Comparison of ENCODE assay signal across 20 cellular contexts in genomic region chr3:154144825-154145465, GRCh38. TPM values are rescaled to one million over a fixed set of nuclear protein-coding genes. Genes with fewer than 3 reads are reported as not detected.
DNase-seq lines count a peak whose midpoint lies in the region; ATAC-seq and TF ChIP-seq lines count a peak whose summit lies in the region.
"Had no signal": no experiment of that assay in that cellular context is flagged by ENCODE, and none has a peak within 500 bp of the region (broad histone marks: within the 10 kb centered on the region; RNA-seq: fewer than 3 reads in every experiment).

No MANE protein-coding gene starts in this region.

- TF ChIP-seq POLR2A in breast epithelium (IDR thresholded peaks at IDR 0.05) (no peak), thyroid gland (IDR thresholded peaks at IDR 0.05) (no peak)

- intact Hi-C loops in breast epithelium (cut with DNase I; ENCODE audit: low total_unique reads) (no loop called here), thyroid gland (cut with DNase I) (no loop called here)

- H3K27ac ChIP-seq in breast epithelium (no peak overlapping the region), thyroid gland (no peak overlapping the region)
- H3K27ac ChIP-seq: RWPE1, SJSA1 had no signal

- H3K4me1 ChIP-seq in breast epithelium = no peaks in the 10 kb centered on the region
- H3K4me1 ChIP-seq in thyroid gland = no peaks in the 10 kb centered on the region
- H3K4me1 ChIP-seq: SJSA1 had no signal

- DNase-seq in NCI-H510A treated with DMSO at 0.1 percent for 48 hours (lab: John Stamatoyannopoulos, UW) = peak; percentile 49
- no peak for DNase-seq in NCI-H510A (lab: John Stamatoyannopoulos, UW)
- peak; percentile 7 for DNase-seq in M059J (ENCODE audit: low read depth)
- peak; percentile 22 for DNase-seq in iris pigment epithelial cell (ENCODE audit: low read depth)
- peak; percentile 25 for DNase-seq in renal cortical epithelial cell (ENCODE audit: low read depth)
- no peak for DNase-seq in breast epithelium (ENCODE audit: low spot score in 2 of 2)
- no peak for DNase-seq in thyroid gland
- DNase-seq: ACHN; CD8-positive, alpha-beta T cell; H7; Karpas-422; NCI-H146; NCI-H2081 treated with DMSO at 0.1 percent for 48 hours; NCI-H446 treated with DMSO at 0.1 percent for 48 hours; NK-92 treated with Interleukin-12 subunit alpha and Interleukin-12 subunit beta, amount 100 ng/mL, for 24 hours; OCI-M1; T-helper 1 cell had no signal

- TF ChIP-seq CTCF in breast epithelium (IDR thresholded peaks at IDR 0.05) = no peak
- TF ChIP-seq CTCF in thyroid gland (IDR thresholded peaks at IDR 0.05) = no peak

- WGBS in thyroid gland, 2 donors = 58 to 68% methylated on average over 1 of the region's 1 CpG

- ATAC-seq in HG03460 (IDR thresholded peaks at IDR 0.05; ENCODE audit: unreplicated experiment) = no peak
- ATAC-seq: CD8-positive, alpha-beta T cell had no signal

- no peaks in the 10 kb centered on the region for H3K9me3 ChIP-seq in breast epithelium
- no peaks in the 10 kb centered on the region for H3K9me3 ChIP-seq in thyroid gland
- H3K9me3 ChIP-seq: SJSA1 had no signal

- no peaks in the 10 kb centered on the region for H3K27me3 ChIP-seq in breast epithelium
- no peaks in the 10 kb centered on the region for H3K27me3 ChIP-seq in thyroid gland
- H3K27me3 ChIP-seq: SJSA1 had no signal

- no peak overlapping the region for H3K4me3 ChIP-seq in breast epithelium
- H3K4me3 ChIP-seq in thyroid gland (replicated peaks in 1 of 3) = no peak overlapping the region
- H3K4me3 ChIP-seq: SJSA1 had no signal

- no peaks in the 10 kb centered on the region for H3K36me3 ChIP-seq in breast epithelium
- no peaks in the 10 kb centered on the region for H3K36me3 ChIP-seq in thyroid gland
- H3K36me3 ChIP-seq: SJSA1 had no signal

RNA-seq across cellular contexts. Expression of gene ARHGEF26, which starts 23.8 kb away (rescaled TPM):
- total RNA-seq in M059J (2014; rRNA removed; shearing (Covaris generic)) = 4.1 and 5.8 TPM in 2 replicates
- total RNA-seq in renal cortical epithelial cell = under 0.01 and 0.80 TPM in 2 replicates
- 10 to 100 TPM; 16.7 to 20.2 (median 19.8) TPM for total RNA-seq in breast epithelium
- total RNA-seq in thyroid gland = 10 to 100 TPM; 15.8 to 18.0 (median 16.9) TPM

Comparison
In these comparisons a context has a peak if more than half of its experiments do, and no peak if none do; other contexts are left out.
1. DNase-seq: peak in NCI-H510A treated with DMSO at 0.1 percent for 48 hours (single experiment), M059J (single experiment), iris pigment epithelial cell (single experiment) and renal cortical epithelial cell (single experiment); none in NCI-H510A (single experiment), breast epithelium (0 of 2) and thyroid gland (0 of 2).